ENCODE assay signal across 1 cellular context in genomic region chr7:4745265-4745919, GRCh38.
TF ChIP-seq lines count a peak whose summit lies in the region.

No MANE protein-coding gene starts in this region.

TF ChIP-seq in SK-N-SH, 30 proteins besides CTCF, POLR2A, EP300 and RAD21 (continued from another document):
- no peak for TF ChIP-seq REST (IDR thresholded peaks at IDR 0.05; ENCODE audit: low read depth, low read length)
